8 cellular contexts compared by ENCODE assay signal in genomic region chr9:22446950-22447606, GRCh38. TPM values are rescaled to one million over a fixed set of nuclear protein-coding genes. Genes with fewer than 3 reads are reported as not detected.
DNase-seq lines count a peak whose midpoint lies in the region; ATAC-seq and TF ChIP-seq lines count a peak whose summit lies in the region.

No MANE protein-coding gene starts in this region.

- intact Hi-C loops in adrenal gland (cut with DNase I) (no loop called here), left ventricle myocardium superior (cut with micrococcal nuclease) (no loop called here), posterior cingulate gyrus (cut with DNase I) (loop anchor here (5.0 kb wide), 1 partner anchor 210 kb away; no protein-coding TSS in a partner anchor)

- DNase-seq in NCI-H2227 (lab: John Stamatoyannopoulos, UW; ENCODE audit: unreplicated experiment) (peak; percentile 35), NCI-H2227 treated with DMSO at 0.1 percent for 48 hours (lab: John Stamatoyannopoulos, UW) (no peak), NCI-H748 treated with DMSO at 0.1 percent for 48 hours (lab: John Stamatoyannopoulos, UW) (peak; percentile 46), adrenal gland (peak in 5 of 7 donors; percentile 21 to 49 (median 40)), left ventricle myocardium superior (peak; percentile 80), posterior cingulate gyrus (peak; percentile 24 to 94 (median 46))

- ATAC-seq in HG03139 (IDR thresholded peaks at IDR 0.05; ENCODE audit: unreplicated experiment) (peak; percentile 69), left ventricle myocardium superior (peak; percentile 93), HG03280 (IDR thresholded peaks at IDR 0.05; ENCODE audit: unreplicated experiment) (no peak)

- TF ChIP-seq POLR2A in adrenal gland (IDR thresholded peaks at IDR 0.05): no peak

- peak overlapping the region in 1 of 5 donors; percentile 35 for H3K27ac ChIP-seq in adrenal gland

- peaks cover 0 to 4% of the 10 kb centered on the region in 2 donors for H3K4me1 ChIP-seq in adrenal gland (replicated peaks in 1 of 2)

- peaks cover 54% of the 10 kb centered on the region for H3K27me3 ChIP-seq in adrenal gland

- peak overlapping the region in 3 of 4 donors; percentile 14 to 59 (median 17) for H3K4me3 ChIP-seq in adrenal gland

- H3K9me3 ChIP-seq in adrenal gland (replicated peaks in 1 of 3): no peaks in the 10 kb centered on the region

- H3K36me3 ChIP-seq in adrenal gland (replicated peaks in 1 of 2): no peaks in the 10 kb centered on the region

- no peak for TF ChIP-seq CTCF in adrenal gland (IDR thresholded peaks at IDR 0.05)

- 0 to 3% (median 1%) methylated on average over 7 to 70 of the region's 70 CpGs for WGBS in adrenal gland, 4 donors

RNA-seq across cellular contexts. Expression of gene DMRTA1, which starts 0.5 kb away (rescaled TPM):
- total RNA-seq in adrenal gland (under 1 TPM in 6 of 8 donors, not detected in 2; under 0.01 to 0.31 (median 0.17) TPM), left ventricle myocardium superior (0.77 TPM)
- polyA plus RNA-seq in adrenal gland: under 1 TPM in 2 of 3 donors, not detected in 1; 0.03 to 0.07 TPM
